1 cellular context compared by ENCODE assay signal in the genomic region with DNA sequence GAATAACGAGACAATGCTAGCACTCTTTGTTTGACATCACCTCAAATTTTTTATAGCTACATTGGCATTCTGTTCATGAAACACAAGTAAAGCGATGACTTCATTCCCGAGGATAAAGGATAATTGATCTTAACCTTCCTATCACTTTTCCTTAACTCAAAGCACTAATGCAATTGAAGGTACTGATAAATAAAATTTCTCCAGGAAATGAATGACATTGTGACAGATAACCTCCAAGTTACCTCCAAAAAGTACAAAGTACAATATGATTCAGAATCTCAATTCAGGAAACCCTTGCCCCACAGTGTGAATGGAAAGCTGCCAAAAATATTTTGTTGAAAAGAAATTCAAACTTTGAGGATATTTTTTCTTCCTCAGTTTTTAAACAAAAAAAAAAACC.
TF ChIP-seq lines count a peak whose summit lies in the region.

No MANE protein-coding gene starts in this region.

TF ChIP-seq in HEK293, 187 proteins besides CTCF, POLR2A, EP300 and RAD21 (continued from another document):
- TF ChIP-seq ZNF280D (tag by site-specific recombination; IDR thresholded peaks at IDR 0.05): no peak
- no peak for TF ChIP-seq SETDB1 (IDR thresholded peaks at IDR 0.05; ENCODE audit: insufficient read length, low read length)
- TF ChIP-seq ZNF530 (tag by site-specific recombination; IDR thresholded peaks at IDR 0.05; ENCODE audit: low read depth): no peak
- no peak for TF ChIP-seq ZFP37 (tag by site-specific recombination; IDR thresholded peaks at IDR 0.05)
- no peak for TF ChIP-seq ZNF623 (tag by site-specific recombination; IDR thresholded peaks at IDR 0.05)
- no peak for TF ChIP-seq ZNF24 (tag by site-specific recombination; IDR thresholded peaks at IDR 0.05)
- TF ChIP-seq ZNF157 (tag by site-specific recombination; IDR thresholded peaks at IDR 0.05): no peak
- TF ChIP-seq ZNF629 (tag by site-specific recombination; IDR thresholded peaks at IDR 0.05): peak; percentile 43; the same call in 1 of the 2 replicates
- TF ChIP-seq ZNF521 (tag by site-specific recombination; IDR thresholded peaks at IDR 0.05): no peak
- no peak for TF ChIP-seq ZNF354C (tag by site-specific recombination; IDR thresholded peaks at IDR 0.05; ENCODE audit: borderline replicate concordance, low read depth)
- TF ChIP-seq MYNN (tag by site-specific recombination; IDR thresholded peaks at IDR 0.05; ENCODE audit: borderline replicate concordance): no peak
- TF ChIP-seq IKZF3 (tag by site-specific recombination; IDR thresholded peaks at IDR 0.05): peak; percentile 47; the same call in 1 of the 2 replicates
- TF ChIP-seq ZNF747 (tag by site-specific recombination; IDR thresholded peaks at IDR 0.05): no peak
